8 cellular contexts compared by ENCODE assay signal in the genomic region with DNA sequence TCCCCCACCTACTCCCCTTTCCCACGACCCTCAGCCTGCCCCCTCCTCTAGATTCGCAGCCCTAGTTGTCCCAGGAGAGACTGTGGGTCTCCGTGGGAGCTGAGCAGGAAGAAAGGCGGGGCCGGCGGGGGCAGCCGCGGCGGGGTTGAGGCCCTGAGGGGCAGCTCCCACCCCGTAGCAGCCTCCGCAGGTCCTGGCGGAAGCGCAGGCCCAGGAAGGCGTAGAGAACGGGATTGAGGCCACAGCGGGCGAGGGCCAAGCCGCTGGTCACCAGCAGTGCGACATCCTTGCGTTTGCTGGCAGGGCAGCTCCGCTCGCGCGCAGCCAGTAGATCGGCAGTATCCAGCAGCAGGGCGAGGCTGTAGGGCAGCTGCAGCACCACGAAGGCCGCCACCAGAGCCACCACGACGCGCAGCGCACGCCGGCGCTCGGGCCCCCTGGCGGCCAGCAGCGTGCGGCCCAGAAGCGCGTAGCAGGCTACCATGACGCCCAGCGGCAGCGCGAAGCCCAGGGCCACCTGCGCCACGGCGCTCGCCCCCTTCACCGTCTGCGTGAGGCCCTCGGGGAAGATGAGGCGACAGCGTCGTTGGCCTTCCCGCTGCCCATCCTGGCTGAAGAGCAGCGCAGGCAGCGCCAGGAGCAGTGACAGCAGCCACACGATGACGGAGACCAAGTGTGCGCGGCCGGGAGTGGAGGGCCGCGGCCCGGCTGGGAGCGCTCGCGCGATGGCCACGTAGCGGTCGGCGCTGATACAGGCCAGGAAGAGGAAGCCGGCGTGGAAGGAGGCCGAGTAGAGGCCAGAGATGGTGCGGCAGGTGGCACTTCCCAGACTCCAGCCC. TPM values are rescaled to one million over a fixed set of nuclear protein-coding genes. Genes with fewer than 3 reads are reported as not detected.
DNase-seq lines count a peak whose midpoint lies in the region; ATAC-seq and TF ChIP-seq lines count a peak whose summit lies in the region.

No MANE protein-coding gene starts in this region.

- intact Hi-C loops in dorsolateral prefrontal cortex (cut with DNase I), result loop anchor here (2.0 to 10.0 kb wide), 4 partner anchors 71 to 285 kb away; a partner anchor contains a TSS

- H3K9me3 ChIP-seq in liver (ENCODE audit: control insufficient read depth in 4 of 4, low read length in 3 of 4), result no peaks in the 10 kb centered on the region

- ATAC-seq in GM21737 (IDR thresholded peaks at IDR 0.05; ENCODE audit: unreplicated experiment), result peak; percentile 24
- no peak for ATAC-seq in GM18868 (IDR thresholded peaks at IDR 0.05; ENCODE audit: unreplicated experiment)

- H3K4me3 ChIP-seq in AG09309 (ENCODE audit: control insufficient read depth, low read depth, low read length) (no peak overlapping the region; the same call in 1 of the 2 replicates), dorsolateral prefrontal cortex (peak overlapping the region; percentile 29 to 94 (median 81)), liver (ENCODE audit: low read depth in 1 of 3, low read length in 3 of 3) (peak overlapping the region in 2 of 3 donors; percentile 18 to 51)

- TF ChIP-seq CTCF in AG09309 (IDR thresholded peaks at IDR 0.05; ENCODE audit: control insufficient read depth, insufficient read depth, low read depth, low read length, missing control alignments) (peak; percentile 57), dorsolateral prefrontal cortex (IDR thresholded peaks at IDR 0.05 in 54 of 56, conservative IDR thresholded peaks at IDR 0.05 in 2 of 56; ENCODE audit: low read depth in 1 of 56, partially characterized antibody in 56 of 56) (peak; percentile 54 to 95 (median 84)), liver (IDR thresholded peaks at IDR 0.05; ENCODE audit: low read depth, low read length, missing input control) (peak; percentile 80)

- peaks cover 24 to 71% (median 40%) of the 10 kb centered on the region in 4 donors for H3K4me1 ChIP-seq in liver (ENCODE audit: control insufficient read depth in 4 of 4, insufficient read depth in 4 of 4, low read length in 3 of 4)

- 12% methylated on average over 78 of the region's 78 CpGs for WGBS in liver

- DNase-seq in AG09309 (ENCODE audit: low read depth), result no peak
- DNase-seq in NCI-H2171 (lab: John Stamatoyannopoulos, UW), result peak; percentile 73
- peak; percentile 82 for DNase-seq in activated CD4-positive, alpha-beta T cell treated with anti-CD3 and anti-CD28 coated beads for 48 hours
- peak in 8 of 10 donors; percentile 51 to 83 (median 65) for DNase-seq in dorsolateral prefrontal cortex
- DNase-seq in stimulated activated CD4-positive, alpha-beta T cell treated with anti-CD3 and anti-CD28 coated beads, Interleukin-4, amount 100 ng/mL, for 4 hours, result peak; percentile 62 to 65

- no peaks in the 10 kb centered on the region for H3K36me3 ChIP-seq in liver (ENCODE audit: control insufficient read depth in 4 of 4, insufficient read depth in 3 of 4, low read depth in 1 of 4, low read length in 3 of 4)

- no peaks in the 10 kb centered on the region for H3K27me3 ChIP-seq in dorsolateral prefrontal cortex
- peaks cover 0 to 3% (median 0%) of the 10 kb centered on the region in 4 donors for H3K27me3 ChIP-seq in liver (ENCODE audit: control insufficient read depth in 4 of 4, insufficient read depth in 4 of 4, low read length in 3 of 4)

- no peak overlapping the region for H3K9ac ChIP-seq in liver (ENCODE audit: low read depth in 1 of 2, low read length in 2 of 2)

- TF ChIP-seq RAD21 in liver (IDR thresholded peaks at IDR 0.05), result peak; percentile 72 to 81

- H3K27ac ChIP-seq in dorsolateral prefrontal cortex (peak overlapping the region; percentile 49 to 99 (median 96)), liver (ENCODE audit: low read depth in 1 of 2, low read length in 2 of 2) (peak overlapping the region; percentile 67 to 82)

TF ChIP-seq in liver, 16 proteins besides CTCF, POLR2A, EP300 and RAD21:
- TF ChIP-seq GABPA (IDR thresholded peaks at IDR 0.05 in 1 of 2, conservative IDR thresholded peaks at IDR 0.05 in 1 of 2) (no peak), FOXA1 (IDR thresholded peaks at IDR 0.05) (no peak), SP1 (IDR thresholded peaks at IDR 0.05) (no peak), RXRA (IDR thresholded peaks at IDR 0.05) (peak in 1 of 2 donors; percentile 7), YY1 (IDR thresholded peaks at IDR 0.05) (peak; percentile 31)
- TF ChIP-seq, protein P1, sequence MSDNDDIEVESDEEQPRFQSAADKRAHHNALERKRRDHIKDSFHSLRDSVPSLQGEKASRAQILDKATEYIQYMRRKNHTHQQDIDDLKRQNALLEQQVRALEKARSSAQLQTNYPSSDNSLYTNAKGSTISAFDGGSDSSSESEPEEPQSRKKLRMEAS (IDR thresholded peaks at IDR 0.05), result no peak

RNA-seq across cellular contexts. Expression of a gene that starts 1.9 kb away (rescaled TPM):
- total RNA-seq in dorsolateral prefrontal cortex (1 to 10 TPM; 1.8 to 8.1 (median 4.2) TPM), liver (under 1 TPM; 0.05 to 0.42 TPM)
- under 1 TPM; 0.17 to 0.44 TPM for polyA plus RNA-seq in liver

RNA-seq across cellular contexts. Expression of a gene that starts 2.6 kb away (rescaled TPM):
- total RNA-seq in dorsolateral prefrontal cortex (100 to 1,000 TPM in 116 of 120 experiments, 10 to 100 TPM in 4; 58.4 to 222 (median 157) TPM), liver (under 1 TPM; 0.70 to 0.75 TPM)
- polyA plus RNA-seq in liver, result under 1 TPM; 0.08 to 0.50 TPM

RNA-seq across cellular contexts. Expression of a gene that starts 2.9 kb away (rescaled TPM):
- total RNA-seq in dorsolateral prefrontal cortex, result 10 to 100 TPM in 104 of 120 experiments, 1 to 10 TPM in 16; 6.3 to 25.0 (median 12.5) TPM
- total RNA-seq in liver, result 1 to 10 TPM; 4.2 to 8.5 TPM
- 10 to 100 TPM in 1 of 2 donors, 1 to 10 TPM in 1; 7.4 to 10.3 TPM for polyA plus RNA-seq in liver

RNA-seq across cellular contexts. Expression of a gene that starts 20.6 kb away (rescaled TPM):
- total RNA-seq in dorsolateral prefrontal cortex (100 to 1,000 TPM in 77 of 120 experiments, 10 to 100 TPM in 43; 64.3 to 154 (median 106) TPM), liver (1 to 10 TPM; 1.4 to 5.0 TPM)
- polyA plus RNA-seq in liver, result 10 to 100 TPM in 1 of 2 donors, 1 to 10 TPM in 1; 5.0 to 10.8 TPM

Comparison
In these comparisons a context has a peak if more than half of its experiments do, and no peak if none do; other contexts are left out.
1. RNA of a gene that starts 2.6 kb away (total RNA-seq): 58.4 to 222 TPM in dorsolateral prefrontal cortex; 0.70 to 0.75 TPM in liver; every median in the first group is over 10 times any median in the second.
2. Peak in every context shown above with its lines, with median percentiles within 50 percentile points of each other: CTCF ChIP-seq.